Comparison of ENCODE assay signal across 9 cellular contexts in the genomic region with DNA sequence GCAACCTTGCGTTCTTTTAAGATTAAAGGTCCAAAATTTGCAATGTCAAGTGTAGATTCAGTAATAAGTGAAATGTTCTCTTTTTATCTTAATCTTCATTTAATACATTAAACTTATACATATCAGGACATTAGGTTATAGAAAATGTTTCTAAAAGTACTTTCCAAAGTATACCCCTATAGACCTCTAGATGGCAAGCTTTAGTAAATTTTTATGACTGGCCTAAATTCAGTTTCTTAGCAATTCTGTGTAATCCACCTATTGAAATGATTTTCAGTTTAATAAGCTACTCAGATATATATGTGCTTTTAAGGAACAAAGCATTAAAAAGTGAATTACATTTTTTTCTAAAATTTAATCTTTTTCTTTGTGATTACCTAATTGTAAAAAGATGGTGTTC.
DNase-seq lines count a peak whose midpoint lies in the region; ATAC-seq and TF ChIP-seq lines count a peak whose summit lies in the region.
"Had no signal": no experiment of that assay in that cellular context is flagged by ENCODE, and none has a peak within 500 bp of the region (broad histone marks: within the 10 kb centered on the region; RNA-seq: fewer than 3 reads in every experiment).

No MANE protein-coding gene starts in this region.

- intact Hi-C loops in left ventricle myocardium inferior (cut with micrococcal nuclease): no loop called here
- intact Hi-C loops in Right ventricle myocardium superior (cut with DNase I): no loop called here
- intact Hi-C loops in vagina (cut with DNase I): no loop called here
- intact Hi-C loops in uterus (cut with DNase I; ENCODE audit: low total_unique reads): no loop called here

- H3K9me3 Mint-ChIP-seq in activated CD8-positive, alpha-beta memory T cell treated with anti-CD3 and anti-CD28 coated beads, Interleukin-2, amount 10 ng/mL, durations not matched to agents 7 days and 5 days (ENCODE audit: low read depth): no peaks in the 10 kb centered on the region

- H3K27ac ChIP-seq in left ventricle myocardium inferior (replicated peaks) (no peak overlapping the region), vagina (no peak overlapping the region), uterus (no peak overlapping the region)

- no peaks in the 10 kb centered on the region for H3K36me3 Mint-ChIP-seq in activated CD8-positive, alpha-beta memory T cell treated with anti-CD3 and anti-CD28 coated beads, Interleukin-2, amount 10 ng/mL, durations not matched to agents 7 days and 5 days

- no peak for DNase-seq in left ventricle myocardium inferior
- no peak for DNase-seq in Right ventricle myocardium superior
- peak; percentile 15 for DNase-seq in NOMO-1 treated with DMSO at 0.1 percent for 48 hours (lab: John Stamatoyannopoulos, UW; ENCODE audit: unreplicated experiment)
- peak; percentile 22 for DNase-seq in fibroblast of gingiva (ENCODE audit: low read depth)
- DNase-seq in vagina (ENCODE audit: extremely low spot score in 2 of 2): no peak
- no peak for DNase-seq in uterus
- no peak for DNase-seq in activated CD8-positive, alpha-beta memory T cell treated with anti-CD3 and anti-CD28 coated beads, Interleukin-2, amount 10 ng/mL, durations not matched to agents 7 days and 5 days
- DNase-seq: effector memory CD4-positive, alpha-beta T cell had no signal

- H3K27me3 ChIP-seq in left ventricle myocardium inferior (ENCODE audit: low read depth) (no peaks in the 10 kb centered on the region), vagina (no peaks in the 10 kb centered on the region), uterus (no peaks in the 10 kb centered on the region)

- H3K4me3 Mint-ChIP-seq in activated CD8-positive, alpha-beta memory T cell treated with anti-CD3 and anti-CD28 coated beads, Interleukin-2, amount 10 ng/mL, durations not matched to agents 7 days and 5 days: no peak overlapping the region

- no peaks in the 10 kb centered on the region for H3K27me3 Mint-ChIP-seq in activated CD8-positive, alpha-beta memory T cell treated with anti-CD3 and anti-CD28 coated beads, Interleukin-2, amount 10 ng/mL, durations not matched to agents 7 days and 5 days

- H3K4me1 ChIP-seq in left ventricle myocardium inferior (no peaks in the 10 kb centered on the region), vagina (no peaks in the 10 kb centered on the region), uterus (no peaks in the 10 kb centered on the region)

- peak; percentile 64 for TF ChIP-seq CTCF in left ventricle myocardium inferior (IDR thresholded peaks at IDR 0.05; ENCODE audit: borderline replicate concordance)
- peak in 2 of 3 experiments; percentile 40 to 43 for TF ChIP-seq CTCF in vagina (IDR thresholded peaks at IDR 0.05)
- peak in 2 of 4 experiments; percentile 13 to 24 for TF ChIP-seq CTCF in uterus (IDR thresholded peaks at IDR 0.05)

- H3K27ac Mint-ChIP-seq in activated CD8-positive, alpha-beta memory T cell treated with anti-CD3 and anti-CD28 coated beads, Interleukin-2, amount 10 ng/mL, durations not matched to agents 7 days and 5 days: no peak overlapping the region

- CTCF ChIA-PET in activated CD8-positive, alpha-beta memory T cell treated with anti-CD3 and anti-CD28 coated beads, Interleukin-2, amount 10 ng/mL, durations not matched to agents 7 days and 5 days (lab: Charles Lee): no interaction called here

- H3K9me3 ChIP-seq in left ventricle myocardium inferior (replicated peaks) (no peaks in the 10 kb centered on the region), vagina (no peaks in the 10 kb centered on the region), uterus (no peaks in the 10 kb centered on the region)

- H3K4me1 Mint-ChIP-seq in activated CD8-positive, alpha-beta memory T cell treated with anti-CD3 and anti-CD28 coated beads, Interleukin-2, amount 10 ng/mL, durations not matched to agents 7 days and 5 days: no peaks in the 10 kb centered on the region

- H3K4me3 ChIP-seq in left ventricle myocardium inferior (no peak overlapping the region), vagina (no peak overlapping the region), uterus (no peak overlapping the region)

- TF ChIP-seq POLR2A in vagina (IDR thresholded peaks at IDR 0.05): no peak
- TF ChIP-seq POLR2A in uterus (IDR thresholded peaks at IDR 0.05): no peak

- H3K36me3 ChIP-seq in left ventricle myocardium inferior (no peaks in the 10 kb centered on the region), vagina (no peaks in the 10 kb centered on the region), uterus (no peaks in the 10 kb centered on the region)

- ATAC-seq in Right ventricle myocardium superior (ENCODE audit: poor library complexity): no peak
- ATAC-seq in GM19397 (IDR thresholded peaks at IDR 0.05; ENCODE audit: unreplicated experiment): no peak
- ATAC-seq in activated CD8-positive, alpha-beta memory T cell treated with anti-CD3 and anti-CD28 coated beads, Interleukin-2, amount 10 ng/mL, durations not matched to agents 7 days and 5 days: no peak

Comparison
In these comparisons a context has a peak if more than half of its experiments do, and no peak if none do; other contexts are left out.
1. DNase-seq: peak in NOMO-1 treated with DMSO at 0.1 percent for 48 hours (single experiment) and fibroblast of gingiva (single experiment); none in left ventricle myocardium inferior (single experiment), Right ventricle myocardium superior (single experiment), vagina (0 of 2), uterus (0 of 2) and activated CD8-positive, alpha-beta memory T cell treated with anti-CD3 and anti-CD28 coated beads, Interleukin-2, amount 10 ng/mL, durations not matched to agents 7 days and 5 days (single experiment).